13 cellular contexts compared by ENCODE assay signal in the genomic region with DNA sequence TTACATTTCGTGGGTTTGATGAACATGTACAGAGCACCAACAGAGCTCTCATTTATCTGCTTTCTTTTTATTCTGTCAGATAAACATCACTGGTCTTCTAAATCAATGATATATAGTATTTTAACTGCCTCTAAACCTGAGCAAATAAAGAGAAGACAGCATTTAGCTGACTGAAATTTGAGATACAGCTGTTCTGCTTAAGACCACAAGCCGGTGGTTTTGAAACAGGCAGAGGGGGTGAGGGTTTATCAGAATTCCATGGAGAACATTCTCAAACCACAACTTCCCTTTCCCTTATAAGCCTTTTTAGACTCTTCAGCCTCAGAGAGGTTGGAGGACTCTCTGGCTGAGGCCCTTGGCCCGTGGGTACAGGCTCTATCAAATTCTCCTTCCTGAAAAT.
DNase-seq lines count a peak whose midpoint lies in the region; TF ChIP-seq lines count a peak whose summit lies in the region.
"Had no signal": no experiment of that assay in that cellular context is flagged by ENCODE, and none has a peak within 500 bp of the region (broad histone marks: within the 10 kb centered on the region; RNA-seq: fewer than 3 reads in every experiment).

No MANE protein-coding gene starts in this region.

- 64 to 66% methylated on average over 3 of the region's 3 CpGs for WGBS in tibial nerve, 2 donors

- no peaks in the 10 kb centered on the region for H3K27me3 ChIP-seq in tibial nerve
- H3K27me3 ChIP-seq: sigmoid colon had no signal

- TF ChIP-seq CTCF in fibroblast of pulmonary artery (IDR thresholded peaks at IDR 0.05; ENCODE audit: low read length, missing control alignments), result no peak
- TF ChIP-seq CTCF in tibial nerve (IDR thresholded peaks at IDR 0.05), result no peak

- peaks cover 0 to 25% (median 0%) of the 10 kb centered on the region in 3 donors for H3K36me3 ChIP-seq in tibial nerve
- H3K36me3 ChIP-seq: sigmoid colon had no signal

- peaks cover 0 to 6% (median 0%) of the 10 kb centered on the region in 4 donors for H3K4me1 ChIP-seq in tibial nerve
- H3K4me1 ChIP-seq: sigmoid colon had no signal

- H3K4me3 ChIP-seq in fibroblast of pulmonary artery (replicated peaks; ENCODE audit: low read depth, low read length) (no peak overlapping the region), tibial nerve (no peak overlapping the region)
- H3K4me3 ChIP-seq: sigmoid colon had no signal

- H3K27ac ChIP-seq in tibial nerve, result peak overlapping the region in 3 of 4 donors; percentile 7 to 77 (median 68)
- H3K27ac ChIP-seq in caudate nucleus (ENCODE audit: low read depth, low read length), result no peak overlapping the region
- H3K27ac ChIP-seq: 22Rv1, sigmoid colon had no signal

- H3K9me3 ChIP-seq in tibial nerve, result no peaks in the 10 kb centered on the region
- H3K9me3 ChIP-seq: sigmoid colon had no signal

- no peak for TF ChIP-seq POLR2A in tibial nerve (IDR thresholded peaks at IDR 0.05)

- no peak for TF ChIP-seq EP300 in tibial nerve (IDR thresholded peaks at IDR 0.05)

- DNase-seq in NCI-H748 (lab: John Stamatoyannopoulos, UW; ENCODE audit: unreplicated experiment) (peak; percentile 6), NCI-H748 treated with DMSO at 0.1 percent for 48 hours (lab: John Stamatoyannopoulos, UW) (no peak), RPMI7951 (ENCODE audit: low read depth) (peak; percentile 95), fibroblast of pulmonary artery (ENCODE audit: low read depth) (peak; percentile 74), tibial nerve (ENCODE audit: low spot score in 2 of 2) (no peak), NCI-H524 (lab: John Stamatoyannopoulos, UW) (no peak), amygdala (lab: John Stamatoyannopoulos, UW) (no peak), caudate nucleus (lab: John Stamatoyannopoulos, UW) (no peak)
- DNase-seq: activated CD4-positive, alpha-beta T cell treated with anti-CD3 and anti-CD28 coated beads, Interleukin-2, amount 50 U/mL, for 1 hour; activated naive CD4-positive, alpha-beta T cell; NCI-H2029 treated with DMSO at 0.1 percent for 48 hours; sigmoid colon had no signal

Comparison
In these comparisons a context has a peak if more than half of its experiments do, and no peak if none do; other contexts are left out.
1. DNase-seq: peak in NCI-H748 (single experiment), RPMI7951 (single experiment) and fibroblast of pulmonary artery (single experiment); none in NCI-H748 treated with DMSO at 0.1 percent for 48 hours (single experiment), tibial nerve (0 of 2), NCI-H524 (0 of 2), amygdala (0 of 56) and caudate nucleus (0 of 61).